In genomic region chr22:40216041-40216756, GRCh38 we compare ENCODE assay signal across 9 cellular contexts.
DNase-seq lines count a peak whose midpoint lies in the region; ATAC-seq lines count a peak whose summit lies in the region.
"Had no signal": no experiment of that assay in that cellular context is flagged by ENCODE, and none has a peak within 500 bp of the region (broad histone marks: within the 10 kb centered on the region; RNA-seq: fewer than 3 reads in every experiment).

No MANE protein-coding gene starts in this region.

- ATAC-seq in GM21717 (IDR thresholded peaks at IDR 0.05; ENCODE audit: unreplicated experiment) = no peak

- DNase-seq in CD1c-positive myeloid dendritic cell (ENCODE audit: extremely low spot score) (peak; percentile 10), GM19240 (ENCODE audit: insufficient read length, low spot score) (peak; percentile 21), T-helper 22 cell (ENCODE audit: low read depth) (peak; percentile 39), germinal center (ENCODE audit: low spot score) (peak; percentile 42), NCI-H2171 treated with DMSO at 0.1 percent for 48 hours (lab: John Stamatoyannopoulos, UW) (no peak), amygdala (lab: John Stamatoyannopoulos, UW) (no peak), EL (no peak)
- DNase-seq: Calu3 had no signal

Comparison
In these comparisons a context has a peak if more than half of its experiments do, and no peak if none do; other contexts are left out.
1. DNase-seq: peak in CD1c-positive myeloid dendritic cell (single experiment), GM19240 (single experiment), T-helper 22 cell (single experiment) and germinal center (single experiment); none in NCI-H2171 treated with DMSO at 0.1 percent for 48 hours (single experiment), amygdala (0 of 56) and EL (single experiment).